In genomic region chr7:127392566-127393369, GRCh38 we compare ENCODE assay signal across 8 cellular contexts. TPM values are rescaled to one million over a fixed set of nuclear protein-coding genes. Genes with fewer than 3 reads are reported as not detected.
DNase-seq lines count a peak whose midpoint lies in the region; ATAC-seq and TF ChIP-seq lines count a peak whose summit lies in the region.

Gene ZNF800, minus strand, starts transcription at chr7:127392708. Its CDS starts 1,151 bp downstream, at chr7:127391557.

- H3K36me3 ChIP-seq in HUES6 (ENCODE audit: control insufficient read depth, insufficient read depth, low read length) (peaks cover 6% of the 10 kb centered on the region; the same call in 1 of the 2 replicates), OCI-LY3 (replicated peaks; ENCODE audit: low read depth, low read length) (peaks cover 24% of the 10 kb centered on the region)

- H3K9me3 ChIP-seq in HUES6 (ENCODE audit: control insufficient read depth, insufficient read depth, low read depth, low read length) (no peaks in the 10 kb centered on the region), OCI-LY3 (ENCODE audit: insufficient read depth, low read length) (no peaks in the 10 kb centered on the region)

- H3K27ac Mint-ChIP-seq in endothelial cell (ENCODE audit: unreplicated experiment), result peak within 1 kb of the TSS; percentile 92

- H3K4me1 ChIP-seq in HUES6 (ENCODE audit: control insufficient read depth, insufficient read depth, low read length) (peaks cover 7% of the 10 kb centered on the region; the same call in 1 of the 2 replicates), OCI-LY3 (ENCODE audit: low read length) (peaks cover 22% of the 10 kb centered on the region)

- H3K27me3 Mint-ChIP-seq in endothelial cell (ENCODE audit: unreplicated experiment), result peaks cover 5% of the 10 kb centered on the region

- peaks cover 21% of the 10 kb centered on the region for H3K4me1 Mint-ChIP-seq in endothelial cell (ENCODE audit: unreplicated experiment)

- H3K9ac ChIP-seq in HUES6 (ENCODE audit: low read length) (peak within 1 kb of the TSS; percentile 74), OCI-LY3 (ENCODE audit: low read length) (peak within 1 kb of the TSS; percentile 98)

- in situ Hi-C loops in Caki2 (cut with HindIII; ENCODE audit: low pct_unique_long_range_greater_than_20kb, low sequenced_read_pairs), result no loop called here

- H4K20me1 ChIP-seq in OCI-LY3 (ENCODE audit: insufficient read depth, low read length), result peaks cover 15% of the 10 kb centered on the region

- peak; percentile 78 for DNase-seq in Caki2 (ENCODE audit: low read depth)
- DNase-seq in activated CD8-positive, alpha-beta memory T cell treated with anti-CD3 and anti-CD28 coated beads, Interleukin-2, amount 50 U/mL, for 48 hours, result peak; percentile 91
- DNase-seq in endothelial cell (ENCODE audit: low spot score), result peak; percentile 75
- DNase-seq in midbrain (lab: John Stamatoyannopoulos, UW), result peak; percentile 91
- peak; percentile 68 to 77 for DNase-seq in stimulated activated CD8-positive, alpha-beta memory T cell treated with anti-CD3 and anti-CD28 coated beads, Interleukin-2, amount 100 ng/mL, for 1 hour (ENCODE audit: low read depth in 2 of 2)

- H3K27me3 ChIP-seq in HUES6 (ENCODE audit: control insufficient read depth, insufficient read depth, low read length) (peaks cover 52% of the 10 kb centered on the region), OCI-LY3 (ENCODE audit: low read depth, low read length) (no peaks in the 10 kb centered on the region)

- H3K4me3 Mint-ChIP-seq in endothelial cell (ENCODE audit: unreplicated experiment), result peak within 1 kb of the TSS; percentile 99

- peak; percentile 76 for ATAC-seq in GM21390 (IDR thresholded peaks at IDR 0.05; ENCODE audit: unreplicated experiment)

- H3K4me3 ChIP-seq in HUES6 (ENCODE audit: low read depth, low read length) (peak within 1 kb of the TSS; percentile 84), OCI-LY3 (ENCODE audit: low read length) (peak within 1 kb of the TSS; percentile 96)

- peaks cover 47% of the 10 kb centered on the region for H3K79me2 ChIP-seq in OCI-LY3 (ENCODE audit: low read length)

- H2AFZ ChIP-seq in OCI-LY3 (ENCODE audit: low read depth, low read length), result peak within 1 kb of the TSS; percentile 67

- H3K36me3 Mint-ChIP-seq in endothelial cell (ENCODE audit: low read depth, unreplicated experiment), result peaks cover 32% of the 10 kb centered on the region

- H3K9me3 Mint-ChIP-seq in endothelial cell (ENCODE audit: unreplicated experiment), result no peaks in the 10 kb centered on the region

- peak within 1 kb of the TSS; percentile 94 for H3K4me2 ChIP-seq in OCI-LY3 (ENCODE audit: low read length)

- TF ChIP-seq CTCF in OCI-LY3 (IDR thresholded peaks at IDR 0.05; ENCODE audit: low read depth, low read length), result no peak
- no peak for TF ChIP-seq CTCF in endothelial cell (IDR thresholded peaks at IDR 0.05; ENCODE audit: unreplicated experiment)

- H3K27ac ChIP-seq in HUES6 (ENCODE audit: low read depth, low read length) (no peak within 1 kb of the TSS), OCI-LY3 (ENCODE audit: low read length) (peak within 1 kb of the TSS; percentile 67)

RNA-seq across cellular contexts. Expression of gene ZNF800, which starts in this region (rescaled TPM):
- 7.6 and 19.3 TPM in 2 replicates for total RNA-seq in Caki2 (2014; rRNA removed; shearing (Covaris generic); ENCODE audit: low replicate concordance)
- total RNA-seq in endothelial cell (ENCODE audit: unreplicated experiment), result 29.4 TPM
